In genomic region chr21:44011774-44012473, GRCh38 we compare ENCODE assay signal across 1 cellular context.
TF ChIP-seq lines count a peak whose summit lies in the region.

Gene TRAPPC10, plus strand, starts transcription at chr21:44012309. Its CDS starts 185 bp downstream, at chr21:44012494.

TF ChIP-seq in HCT116, 20 proteins besides CTCF, POLR2A, EP300 and RAD21 (continued from another document):
- peak; percentile 86 for TF ChIP-seq POLR2AphosphoS5 (IDR thresholded peaks at IDR 0.05; ENCODE audit: low read depth, low read length)
- TF ChIP-seq JUND (IDR thresholded peaks at IDR 0.05), result no peak
- TF ChIP-seq ZNF274 (IDR thresholded peaks at IDR 0.05; ENCODE audit: low read depth, low read length), result no peak
- TF ChIP-seq FOSL1 (IDR thresholded peaks at IDR 0.05; ENCODE audit: low read depth), result no peak
- peak; percentile 76; the same call in 1 of the 2 replicates for TF ChIP-seq SIN3A (IDR thresholded peaks at IDR 0.05; ENCODE audit: low read depth)
- TF ChIP-seq ZFX (IDR thresholded peaks at IDR 0.05), result peak; percentile 90
- TF ChIP-seq SP1 (IDR thresholded peaks at IDR 0.05; ENCODE audit: low read depth), result 0 out of 2 replicates have a peak, but pooled peaks have one; percentile 15
- TF ChIP-seq ATF3 (IDR thresholded peaks at IDR 0.05), result no peak
- peak; percentile 83 for TF ChIP-seq SRF (IDR thresholded peaks at IDR 0.05; ENCODE audit: low read depth)
- no peak for TF ChIP-seq CEBPB (IDR thresholded peaks at IDR 0.05; ENCODE audit: low read depth)
- no peak for TF ChIP-seq EGR1 (IDR thresholded peaks at IDR 0.05; ENCODE audit: low read depth)
- TF ChIP-seq EZH2 (IDR thresholded peaks at IDR 0.05), result no peak
- TF ChIP-seq CBX3 (IDR thresholded peaks at IDR 0.05; ENCODE audit: low read depth), result no peak
- TF ChIP-seq, protein P1, sequence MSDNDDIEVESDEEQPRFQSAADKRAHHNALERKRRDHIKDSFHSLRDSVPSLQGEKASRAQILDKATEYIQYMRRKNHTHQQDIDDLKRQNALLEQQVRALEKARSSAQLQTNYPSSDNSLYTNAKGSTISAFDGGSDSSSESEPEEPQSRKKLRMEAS (IDR thresholded peaks at IDR 0.05), result peak; percentile 83
- TF ChIP-seq ELF1 (IDR thresholded peaks at IDR 0.05; ENCODE audit: borderline replicate concordance, low read depth), result peak; percentile 67
- TF ChIP-seq EZH2phosphoT487 (IDR thresholded peaks at IDR 0.05; ENCODE audit: borderline replicate concordance), result no peak
- TF ChIP-seq, protein P2, sequence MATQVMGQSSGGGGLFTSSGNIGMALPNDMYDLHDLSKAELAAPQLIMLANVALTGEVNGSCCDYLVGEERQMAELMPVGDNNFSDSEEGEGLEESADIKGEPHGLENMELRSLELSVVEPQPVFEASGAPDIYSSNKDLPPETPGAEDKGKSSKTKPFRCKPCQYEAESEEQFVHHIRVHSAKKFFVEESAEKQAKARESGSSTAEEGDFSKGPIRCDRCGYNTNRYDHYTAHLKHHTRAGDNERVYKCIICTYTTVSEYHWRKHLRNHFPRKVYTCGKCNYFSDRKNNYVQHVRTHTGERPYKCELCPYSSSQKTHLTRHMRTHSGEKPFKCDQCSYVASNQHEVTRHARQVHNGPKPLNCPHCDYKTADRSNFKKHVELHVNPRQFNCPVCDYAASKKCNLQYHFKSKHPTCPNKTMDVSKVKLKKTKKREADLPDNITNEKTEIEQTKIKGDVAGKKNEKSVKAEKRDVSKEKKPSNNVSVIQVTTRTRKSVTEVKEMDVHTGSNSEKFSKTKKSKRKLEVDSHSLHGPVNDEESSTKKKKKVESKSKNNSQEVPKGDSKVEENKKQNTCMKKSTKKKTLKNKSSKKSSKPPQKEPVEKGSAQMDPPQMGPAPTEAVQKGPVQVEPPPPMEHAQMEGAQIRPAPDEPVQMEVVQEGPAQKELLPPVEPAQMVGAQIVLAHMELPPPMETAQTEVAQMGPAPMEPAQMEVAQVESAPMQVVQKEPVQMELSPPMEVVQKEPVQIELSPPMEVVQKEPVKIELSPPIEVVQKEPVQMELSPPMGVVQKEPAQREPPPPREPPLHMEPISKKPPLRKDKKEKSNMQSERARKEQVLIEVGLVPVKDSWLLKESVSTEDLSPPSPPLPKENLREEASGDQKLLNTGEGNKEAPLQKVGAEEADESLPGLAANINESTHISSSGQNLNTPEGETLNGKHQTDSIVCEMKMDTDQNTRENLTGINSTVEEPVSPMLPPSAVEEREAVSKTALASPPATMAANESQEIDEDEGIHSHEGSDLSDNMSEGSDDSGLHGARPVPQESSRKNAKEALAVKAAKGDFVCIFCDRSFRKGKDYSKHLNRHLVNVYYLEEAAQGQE (IDR thresholded peaks at IDR 0.05; ENCODE audit: low read depth), result no peak
- TF ChIP-seq, protein P3, sequence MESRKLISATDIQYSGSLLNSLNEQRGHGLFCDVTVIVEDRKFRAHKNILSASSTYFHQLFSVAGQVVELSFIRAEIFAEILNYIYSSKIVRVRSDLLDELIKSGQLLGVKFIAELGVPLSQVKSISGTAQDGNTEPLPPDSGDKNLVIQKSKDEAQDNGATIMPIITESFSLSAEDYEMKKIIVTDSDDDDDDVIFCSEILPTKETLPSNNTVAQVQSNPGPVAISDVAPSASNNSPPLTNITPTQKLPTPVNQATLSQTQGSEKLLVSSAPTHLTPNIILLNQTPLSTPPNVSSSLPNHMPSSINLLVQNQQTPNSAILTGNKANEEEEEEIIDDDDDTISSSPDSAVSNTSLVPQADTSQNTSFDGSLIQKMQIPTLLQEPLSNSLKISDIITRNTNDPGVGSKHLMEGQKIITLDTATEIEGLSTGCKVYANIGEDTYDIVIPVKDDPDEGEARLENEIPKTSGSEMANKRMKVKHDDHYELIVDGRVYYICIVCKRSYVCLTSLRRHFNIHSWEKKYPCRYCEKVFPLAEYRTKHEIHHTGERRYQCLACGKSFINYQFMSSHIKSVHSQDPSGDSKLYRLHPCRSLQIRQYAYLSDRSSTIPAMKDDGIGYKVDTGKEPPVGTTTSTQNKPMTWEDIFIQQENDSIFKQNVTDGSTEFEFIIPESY (IDR thresholded peaks at IDR 0.05; ENCODE audit: extremely low read depth, insufficient replicate concordance, low read length), result peak; percentile 11
